Comparison of ENCODE assay signal across 8 cellular contexts in the genomic region with DNA sequence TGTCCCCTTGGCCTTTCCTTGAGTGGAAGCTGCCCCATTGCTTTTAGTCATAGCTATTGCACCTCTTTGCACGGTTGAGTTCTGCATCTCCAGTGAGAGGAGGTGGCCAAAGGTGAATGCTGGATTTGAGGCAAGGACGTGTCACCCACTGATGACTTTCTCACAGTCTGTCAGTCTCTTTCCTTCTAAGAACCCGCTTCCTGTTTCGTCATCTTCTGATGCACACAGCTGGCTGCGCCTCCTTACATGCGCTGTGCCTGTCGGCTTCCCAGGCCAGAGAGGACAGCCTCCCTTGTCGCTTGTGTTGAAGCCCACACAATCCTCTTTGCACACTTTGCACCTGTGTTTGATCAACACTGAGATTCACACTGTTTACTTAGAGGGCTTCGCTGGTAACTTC. TPM values are rescaled to one million over a fixed set of nuclear protein-coding genes. Genes with fewer than 3 reads are reported as not detected.
DNase-seq lines count a peak whose midpoint lies in the region; ATAC-seq and TF ChIP-seq lines count a peak whose summit lies in the region.

No MANE protein-coding gene starts in this region.

- peak overlapping the region; percentile 73 for H3K4me3 Mint-ChIP-seq in activated CD4-positive, alpha-beta T cell treated with anti-CD3 and anti-CD28 coated beads, Interleukin-2, amount 10 ng/mL, durations not matched to agents 24 days and 14 days
- H3K4me3 Mint-ChIP-seq in progenitor cell of endocrine pancreas (ENCODE audit: low read depth), result no peak overlapping the region

- peak; percentile 93 for DNase-seq in activated CD4-positive, alpha-beta T cell treated with anti-CD3 and anti-CD28 coated beads, Interleukin-2, amount 10 ng/mL, durations not matched to agents 24 days and 14 days
- peak; percentile 54 to 62 for DNase-seq in stimulated activated CD8-positive, alpha-beta memory T cell treated with anti-CD3 and anti-CD28 coated beads, Interleukin-2, amount 100 ng/mL, for 48 hours (ENCODE audit: low read depth in 2 of 2)
- DNase-seq in HuH-7 (ENCODE audit: low spot score) (no peak), progenitor cell of endocrine pancreas (ENCODE audit: low spot score, unreplicated experiment) (no peak), NCI-H2171 (lab: John Stamatoyannopoulos, UW) (no peak)

- H3K9ac ChIP-seq in duodenal mucosa (ENCODE audit: low read depth in 1 of 2, low read length in 2 of 2), result no peak overlapping the region

- intact Hi-C loops in activated CD4-positive, alpha-beta T cell treated with anti-CD3 and anti-CD28 coated beads, Interleukin-2, amount 10 ng/mL, durations not matched to agents 24 days and 14 days (cut with micrococcal nuclease), result no loop called here

- peak overlapping the region; percentile 17 for H3K27ac ChIP-seq in duodenal mucosa (ENCODE audit: low read depth, low read length)

- peaks cover 42 to 72% of the 10 kb centered on the region in 2 donors for H3K36me3 ChIP-seq in duodenal mucosa (ENCODE audit: control insufficient read depth in 1 of 2, insufficient read depth in 2 of 2, low read length in 2 of 2)

- no peaks in the 10 kb centered on the region for H3K4me1 ChIP-seq in duodenal mucosa (ENCODE audit: control insufficient read depth in 1 of 2, insufficient read depth in 2 of 2, low read length in 2 of 2)

- ATAC-seq in GM21723 (IDR thresholded peaks at IDR 0.05; ENCODE audit: unreplicated experiment), result peak; percentile 76
- no peak for ATAC-seq in HG02678 (IDR thresholded peaks at IDR 0.05; ENCODE audit: unreplicated experiment)

- no peaks in the 10 kb centered on the region for H3K9me3 Mint-ChIP-seq in activated CD4-positive, alpha-beta T cell treated with anti-CD3 and anti-CD28 coated beads, Interleukin-2, amount 10 ng/mL, durations not matched to agents 24 days and 14 days
- H3K9me3 Mint-ChIP-seq in progenitor cell of endocrine pancreas (ENCODE audit: low read depth), result no peaks in the 10 kb centered on the region

- peaks cover 38% of the 10 kb centered on the region for H3K4me1 Mint-ChIP-seq in activated CD4-positive, alpha-beta T cell treated with anti-CD3 and anti-CD28 coated beads, Interleukin-2, amount 10 ng/mL, durations not matched to agents 24 days and 14 days
- H3K4me1 Mint-ChIP-seq in progenitor cell of endocrine pancreas (ENCODE audit: low read depth), result peaks cover 9% of the 10 kb centered on the region

- H3K27me3 ChIP-seq in duodenal mucosa (ENCODE audit: control insufficient read depth in 1 of 2, insufficient read depth in 2 of 2, low read length in 2 of 2), result no peaks in the 10 kb centered on the region

- H3K4me3 ChIP-seq in duodenal mucosa (ENCODE audit: low read depth in 1 of 2, low read length in 2 of 2), result no peak overlapping the region

- peaks cover 49% of the 10 kb centered on the region for H3K36me3 Mint-ChIP-seq in activated CD4-positive, alpha-beta T cell treated with anti-CD3 and anti-CD28 coated beads, Interleukin-2, amount 10 ng/mL, durations not matched to agents 24 days and 14 days (ENCODE audit: low read depth)
- H3K36me3 Mint-ChIP-seq in progenitor cell of endocrine pancreas (ENCODE audit: insufficient read depth), result peaks cover 4% of the 10 kb centered on the region

- H3K27ac Mint-ChIP-seq in activated CD4-positive, alpha-beta T cell treated with anti-CD3 and anti-CD28 coated beads, Interleukin-2, amount 10 ng/mL, durations not matched to agents 24 days and 14 days, result peak overlapping the region; percentile 95
- no peak overlapping the region for H3K27ac Mint-ChIP-seq in progenitor cell of endocrine pancreas

- TF ChIP-seq CTCF in progenitor cell of endocrine pancreas (IDR thresholded peaks at IDR 0.05; ENCODE audit: unreplicated experiment), result no peak

- no peaks in the 10 kb centered on the region for H3K9me3 ChIP-seq in duodenal mucosa (ENCODE audit: control insufficient read depth in 1 of 2, low read length in 2 of 2)

- H3K27me3 Mint-ChIP-seq in activated CD4-positive, alpha-beta T cell treated with anti-CD3 and anti-CD28 coated beads, Interleukin-2, amount 10 ng/mL, durations not matched to agents 24 days and 14 days, result no peaks in the 10 kb centered on the region
- H3K27me3 Mint-ChIP-seq in progenitor cell of endocrine pancreas, result no peaks in the 10 kb centered on the region

RNA-seq across cellular contexts. Expression of gene PWP2, which starts 41.8 kb away (rescaled TPM):
- total RNA-seq in activated CD4-positive, alpha-beta T cell treated with anti-CD3 and anti-CD28 coated beads, Interleukin-2, amount 10 ng/mL, durations not matched to agents 24 days and 14 days, result 10.0 and 16.5 TPM in 2 replicates
- total RNA-seq in progenitor cell of endocrine pancreas, result 5.3 and 7.0 TPM in 2 replicates

RNA-seq across cellular contexts. Expression of gene TRAPPC10, which starts 53.3 kb away (rescaled TPM):
- total RNA-seq in activated CD4-positive, alpha-beta T cell treated with anti-CD3 and anti-CD28 coated beads, Interleukin-2, amount 10 ng/mL, durations not matched to agents 24 days and 14 days, result 69.6 and 75.0 TPM in 2 replicates
- total RNA-seq in progenitor cell of endocrine pancreas, result 40.4 and 42.7 TPM in 2 replicates

Comparison
In these comparisons a context has a peak if more than half of its experiments do, and no peak if none do; other contexts are left out.
1. DNase-seq: peak in activated CD4-positive, alpha-beta T cell treated with anti-CD3 and anti-CD28 coated beads, Interleukin-2, amount 10 ng/mL, durations not matched to agents 24 days and 14 days (single experiment) and stimulated activated CD8-positive, alpha-beta memory T cell treated with anti-CD3 and anti-CD28 coated beads, Interleukin-2, amount 100 ng/mL, for 48 hours (2 of 2); none in HuH-7 (single experiment), progenitor cell of endocrine pancreas (single experiment) and NCI-H2171 (single experiment).